ENCODE assay signal across 23 cellular contexts in the genomic region with DNA sequence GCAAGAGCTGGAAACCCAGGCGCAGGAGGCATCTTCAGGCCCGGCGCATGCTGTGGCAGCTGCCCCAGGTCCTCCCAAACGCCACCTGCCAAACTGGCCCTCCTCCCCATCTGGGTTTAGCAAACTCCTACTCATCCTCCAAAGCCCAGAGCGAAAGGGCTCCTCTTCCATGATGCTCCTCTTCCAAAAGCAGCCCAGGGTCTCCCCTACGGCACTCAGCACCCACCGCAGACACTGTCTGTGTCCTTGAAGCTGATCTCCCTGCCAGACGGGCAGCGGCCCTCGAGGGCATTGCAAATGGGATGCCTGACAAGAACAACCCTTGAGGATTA. TPM values are rescaled to one million over a fixed set of nuclear protein-coding genes. Genes with fewer than 3 reads are reported as not detected.
"Had no signal": no experiment of that assay in that cellular context is flagged by ENCODE, and none has a peak within 500 bp of the region (broad histone marks: within the 10 kb centered on the region; RNA-seq: fewer than 3 reads in every experiment).

No MANE protein-coding gene starts in this region.

- DNase-seq: Kasumi-1, MM.1S, NCI-H1092 treated with DMSO at 0.1 percent for 48 hours, NCI-H1417, NCI-H1436 treated with DMSO at 0.1 percent for 48 hours, NCI-H1694, NCI-H187 treated with DMSO at 0.1 percent for 48 hours, NCI-H2029 treated with DMSO at 0.1 percent for 48 hours, NCI-H2171 treated with DMSO at 0.1 percent for 48 hours, NCI-H345, NCI-H524, NCI-H526 treated with DMSO at 0.1 percent for 48 hours, NCI-H774, PC-3, SHP77, SJCRH30, SW 1271, T-cell had no signal

- H3K4me3 Mint-ChIP-seq: IgD-negative memory B cell, T-cell had no signal

- H3K36me3 Mint-ChIP-seq: IgD-negative memory B cell, T-cell had no signal

- H3K36me3 ChIP-seq: SJCRH30 had no signal

- H3K27ac ChIP-seq: HL-60, KMS-11, RWPE1, SJCRH30 had no signal

- H3K4me1 Mint-ChIP-seq: T-cell had no signal

- ATAC-seq: K562, T-cell had no signal

- H3K27me3 ChIP-seq: SJCRH30 had no signal

- H3K9me3 Mint-ChIP-seq: IgD-negative memory B cell, T-cell had no signal

- H3K9me3 ChIP-seq: SJCRH30 had no signal

- H3K4me3 ChIP-seq: K562, SJCRH30 had no signal

- H3K27ac Mint-ChIP-seq: IgD-negative memory B cell, T-cell had no signal

- H3K9ac ChIP-seq: KMS-11 had no signal

- H3K4me2 ChIP-seq: KMS-11 had no signal

- H3K4me1 ChIP-seq: SJCRH30 had no signal

RNA-seq across cellular contexts. Expression of gene CDKN1C, which starts 25.9 kb away (rescaled TPM):
- total RNA-seq: SJCRH30 had no signal
- polyA plus RNA-seq: IgD-negative memory B cell had no signal
